ENCODE assay signal across 1 cellular context in the genomic region with DNA sequence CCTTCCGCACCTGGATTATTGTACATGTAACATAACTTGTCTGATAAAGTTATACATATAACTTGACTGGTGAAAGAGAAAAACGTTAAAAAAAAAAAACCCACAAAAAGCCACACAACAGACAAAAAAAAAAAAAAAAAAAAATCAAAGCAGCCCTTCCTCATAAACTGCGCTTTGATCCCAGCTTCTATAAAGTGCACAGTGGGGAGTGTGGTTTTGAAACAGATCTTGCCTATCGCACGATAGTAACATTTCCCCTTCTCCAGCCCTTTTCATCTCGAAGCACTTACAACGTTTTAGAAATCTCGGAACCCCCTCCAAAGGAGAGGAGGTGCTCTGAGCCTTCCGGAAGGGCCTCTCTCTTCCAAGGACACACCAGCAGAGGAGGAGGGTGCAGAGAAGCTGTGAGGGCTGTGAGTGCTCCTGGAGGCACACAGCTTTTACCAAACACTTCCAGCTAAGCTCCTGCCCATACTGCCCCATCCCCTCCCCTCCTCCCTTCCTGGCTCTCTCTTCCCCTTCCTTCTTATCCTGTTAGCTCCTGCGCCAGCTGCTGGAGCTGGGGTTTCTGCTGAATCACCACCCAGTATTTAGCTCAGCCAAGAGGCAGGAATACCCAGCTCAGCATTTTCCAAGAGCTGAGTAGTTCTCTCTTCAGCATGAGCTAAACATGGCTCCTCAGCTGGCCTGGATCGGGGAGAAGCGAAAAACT.
A peak's percentile ranks its signal among the peaks of the same experiment; 100 is the strongest.
TF ChIP-seq lines count a peak whose summit lies in the region.

No MANE protein-coding gene starts in this region.

TF ChIP-seq in H1, 55 proteins besides CTCF, POLR2A, EP300 and RAD21:
- TF ChIP-seq BACH1 (IDR thresholded peaks at IDR 0.05; ENCODE audit: low read length) (peak; percentile 98), SUZ12 (IDR thresholded peaks at IDR 0.05; ENCODE audit: low read length) (no peak), MAFK (IDR thresholded peaks at IDR 0.05; ENCODE audit: low read depth, low read length) (peak; percentile 91)
